In genomic region chr11:573146-573759, GRCh38 we compare ENCODE assay signal across 12 cellular contexts. TPM values are rescaled to one million over a fixed set of nuclear protein-coding genes. Genes with fewer than 3 reads are reported as not detected.
"Had no signal": no experiment of that assay in that cellular context is flagged by ENCODE, and none has a peak within 500 bp of the region (broad histone marks: within the 10 kb centered on the region; RNA-seq: fewer than 3 reads in every experiment).

No MANE protein-coding gene starts in this region.

- H3K4me3 ChIP-seq: ascending aorta, tibial nerve had no signal

- DNase-seq: activated CD4-positive, alpha-beta T cell treated with anti-CD3 and anti-CD28 coated beads, Interleukin-2, amount 50 U/mL, for 1 hour; activated CD8-positive, alpha-beta memory T cell treated with anti-CD3 and anti-CD28 coated beads for 24 hours; activated naive CD4-positive, alpha-beta T cell treated with Interleukin-2 at 50 U/mL for 16 hours; activated naive CD8-positive, alpha-beta T cell treated with anti-CD3 and anti-CD28 coated beads, Interleukin-2, amount 50 U/mL, for 24 hours; stimulated activated CD4-positive, alpha-beta T cell treated with anti-CD3 and anti-CD28 coated beads, Interleukin-2, amount 100 ng/mL, for 48 hours had no signal

- H3K9ac ChIP-seq: parathyroid adenoma had no signal

- H3K27ac ChIP-seq: parathyroid adenoma had no signal

- FAIRE-seq: bronchial epithelial cell, keratinocyte had no signal

- H3K9me3 Mint-ChIP-seq: activated naive CD8-positive, alpha-beta T cell treated with anti-CD3 and anti-CD28 coated beads, Interleukin-2, amount 50 U/mL, for 24 hours; activated T-helper 1 cell treated with anti-CD3 and anti-CD28 coated beads, Interleukin-12 subunit alpha, Interleukin-12 subunit beta, Interleukin-2, Interleukin-4 antibody, amounts not matched to agents 30 ng/mL and 10 ng/mL and 1 ng/mL, durations not matched to agents 14 hours and 24 hours and 36 hours; stimulated activated memory B cell treated with anti-CD40 and anti-IgM and Interleukin-4, amounts not matched to agents 10 μg/mL and 1 μg/mL and 100 μg/mL, for 72 hours had no signal

- H3K27ac Mint-ChIP-seq: activated naive CD8-positive, alpha-beta T cell treated with anti-CD3 and anti-CD28 coated beads, Interleukin-2, amount 50 U/mL, for 24 hours; activated T-helper 1 cell treated with anti-CD3 and anti-CD28 coated beads, Interleukin-12 subunit alpha, Interleukin-12 subunit beta, Interleukin-2, Interleukin-4 antibody, amounts not matched to agents 30 ng/mL and 10 ng/mL and 1 ng/mL, durations not matched to agents 14 hours and 24 hours and 36 hours; stimulated activated memory B cell treated with anti-CD40 and anti-IgM and Interleukin-4, amounts not matched to agents 10 μg/mL and 1 μg/mL and 100 μg/mL, for 72 hours had no signal

- H3K9me3 ChIP-seq: ascending aorta, tibial nerve had no signal

- H3K36me3 Mint-ChIP-seq: stimulated activated memory B cell treated with anti-CD40 and anti-IgM and Interleukin-4, amounts not matched to agents 10 μg/mL and 1 μg/mL and 100 μg/mL, for 72 hours had no signal

- H3K36me3 ChIP-seq: ascending aorta had no signal

- H3K4me3 Mint-ChIP-seq: stimulated activated memory B cell treated with anti-CD40 and anti-IgM and Interleukin-4, amounts not matched to agents 10 μg/mL and 1 μg/mL and 100 μg/mL, for 72 hours had no signal

RNA-seq across cellular contexts. Expression of gene LRRC56, which starts 35.9 kb away (rescaled TPM):
- total RNA-seq: ascending aorta had no signal
